26 cellular contexts compared by ENCODE assay signal in the genomic region with DNA sequence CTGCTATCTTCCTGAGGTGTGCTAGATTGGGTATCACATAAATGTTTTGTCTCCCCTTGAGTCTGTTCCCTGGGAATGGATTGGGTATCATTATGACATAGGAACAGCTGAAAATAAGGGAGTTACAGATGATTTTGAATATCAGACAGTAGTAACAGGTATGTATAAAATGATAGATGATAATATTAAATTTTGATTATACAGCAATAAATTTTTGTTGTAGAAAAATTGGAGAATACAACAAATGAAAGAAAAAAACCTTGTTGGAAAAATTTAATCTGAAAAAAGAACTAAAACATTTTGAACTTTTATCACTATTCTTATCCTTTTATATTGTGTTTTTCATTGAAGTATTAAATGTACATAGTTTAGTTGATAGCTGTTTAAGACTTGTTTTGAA.
"Had no signal": no experiment of that assay in that cellular context is flagged by ENCODE, and none has a peak within 500 bp of the region (broad histone marks: within the 10 kb centered on the region; RNA-seq: fewer than 3 reads in every experiment).

No MANE protein-coding gene starts in this region.

- H3K27ac Mint-ChIP-seq: dendritic cell treated with granulocyte-macrophage colony-stimulating factor and Interleukin-4, amounts not matched to agents 40 ng/mL and 50 ng/mL, for 4 days; stimulated activated naive CD8-positive, alpha-beta T cell treated with anti-CD3 and anti-CD28 coated beads, Interleukin-15, amount 100 ng/mL, for 72 hours had no signal

- H3K4me3 ChIP-seq: colonic mucosa, esophagus squamous epithelium, ovary, smooth muscle cell, suprapubic skin, transverse colon, upper lobe of right lung, uterus had no signal

- H3K9me3 ChIP-seq: colonic mucosa had no signal

- H3K36me3 ChIP-seq: colonic mucosa, ovary, uterus had no signal

- DNase-seq: colonic mucosa; effector memory CD4-positive, alpha-beta T cell; erythroblast; esophagus squamous epithelium; head of caudate nucleus; kidney; midbrain; naive thymus-derived CD4-positive, alpha-beta T cell; occipital lobe; ovary; stimulated activated CD4-positive, alpha-beta T cell treated with anti-CD3 and anti-CD28 coated beads, Interleukin-12 subunit alpha, Interleukin-12 subunit beta, amount 100 ng/mL, for 4 hours; stimulated activated CD4-positive, alpha-beta T cell treated with anti-CD3 and anti-CD28 coated beads, Interleukin-1b, Interleukin-23, amount 100 ng/mL, for 48 hours; stimulated activated CD4-positive, alpha-beta T cell treated with anti-CD3 and anti-CD28 coated beads, Interleukin-4, amount 100 ng/mL, for 1 hour; stimulated activated CD8-positive, alpha-beta memory T cell treated with anti-CD3 and anti-CD28 coated beads, Interleukin-4, amount 100 ng/mL, for 48 hours; stimulated activated naive CD4-positive, alpha-beta T cell; stimulated activated naive CD8-positive, alpha-beta T cell treated with anti-CD3 and anti-CD28 coated beads, Interleukin-15, amount 100 ng/mL, for 72 hours; transverse colon; upper lobe of right lung; uterus had no signal

- ATAC-seq: left lobe of liver; naive thymus-derived CD4-positive, alpha-beta T cell; sciatic nerve; stimulated activated naive CD8-positive, alpha-beta T cell treated with anti-CD3 and anti-CD28 coated beads, Interleukin-15, amount 100 ng/mL, for 72 hours; upper lobe of right lung had no signal

- H3K27ac ChIP-seq: ovary, suprapubic skin, upper lobe of right lung, uterus had no signal

- H3K4me3 Mint-ChIP-seq: dendritic cell treated with granulocyte-macrophage colony-stimulating factor and Interleukin-4, amounts not matched to agents 40 ng/mL and 50 ng/mL, for 4 days; naive thymus-derived CD4-positive, alpha-beta T cell; stimulated activated naive CD8-positive, alpha-beta T cell treated with anti-CD3 and anti-CD28 coated beads, Interleukin-15, amount 100 ng/mL, for 72 hours had no signal

- FAIRE-seq: endometrium, frontal cortex, kidney had no signal

- H3K27me3 ChIP-seq: colonic mucosa, esophagus squamous epithelium, ovary, suprapubic skin, transverse colon, upper lobe of right lung, uterus had no signal

- H3K27me3 Mint-ChIP-seq: dendritic cell treated with granulocyte-macrophage colony-stimulating factor and Interleukin-4, amounts not matched to agents 40 ng/mL and 50 ng/mL, for 4 days; naive thymus-derived CD4-positive, alpha-beta T cell; stimulated activated naive CD8-positive, alpha-beta T cell treated with anti-CD3 and anti-CD28 coated beads, Interleukin-15, amount 100 ng/mL, for 72 hours had no signal

- H3K4me2 ChIP-seq: smooth muscle cell had no signal
